In genomic region chr1:179365342-179366092, GRCh38 we compare ENCODE assay signal across 1 cellular context.
A peak's percentile ranks its signal among the peaks of the same experiment; 100 is the strongest.
TF ChIP-seq lines count a peak whose summit lies in the region.

A gene with protein sequence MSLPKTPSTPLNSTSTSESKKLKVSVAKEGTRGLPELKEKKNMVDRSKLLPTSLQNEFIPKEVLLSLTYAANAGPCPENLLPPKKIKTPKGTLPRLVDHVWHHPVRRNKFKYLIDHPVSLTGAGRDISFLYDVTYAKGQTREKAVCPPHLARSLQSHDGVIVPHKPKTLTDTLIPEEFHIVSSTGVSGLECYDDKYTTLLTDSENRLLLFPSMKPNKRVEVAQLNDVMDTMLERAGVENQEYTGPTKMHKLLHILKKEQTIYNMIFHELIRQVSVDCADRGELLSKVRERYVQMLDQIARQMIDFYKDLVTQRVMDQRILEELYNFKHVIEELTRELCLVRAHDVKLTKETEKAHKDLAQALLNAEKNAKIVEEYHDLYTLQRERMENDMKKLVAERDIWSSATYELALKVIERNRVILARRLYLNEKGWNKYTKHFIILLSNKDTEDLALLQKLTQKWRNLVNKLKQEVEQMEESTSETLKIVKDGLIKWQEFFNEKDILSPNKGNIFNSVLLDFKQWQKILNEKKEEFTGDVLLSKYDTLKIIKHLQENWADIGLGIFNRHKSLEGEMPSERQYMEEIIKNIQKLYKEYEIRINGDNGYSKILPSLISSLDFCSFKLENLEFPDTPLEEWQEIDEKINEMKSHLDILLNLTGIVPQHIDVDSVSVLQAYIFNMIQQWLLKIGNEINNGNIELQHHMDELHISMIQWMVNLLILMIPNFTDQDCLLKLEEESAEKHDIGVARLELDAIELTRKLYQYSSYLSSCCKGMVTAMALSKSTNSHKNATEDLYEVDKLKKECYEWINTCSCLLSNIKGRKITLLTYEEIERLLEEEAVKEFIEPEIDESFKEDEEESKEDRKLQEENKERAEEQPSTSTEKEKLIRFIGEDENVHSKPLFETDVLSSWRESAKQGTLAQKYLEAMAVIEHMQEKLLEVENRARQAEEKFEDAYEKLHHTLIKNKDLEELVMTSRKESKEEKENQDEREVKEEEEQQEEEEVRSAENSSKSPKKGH (plus strand): TSS chr1:179365971. CDS start chr1:179366510, 539 bp downstream.

TF ChIP-seq in HepG2, 621 proteins besides CTCF, POLR2A, EP300 and RAD21 (continued from another document and continues in another):
- TF ChIP-seq, protein P1, sequence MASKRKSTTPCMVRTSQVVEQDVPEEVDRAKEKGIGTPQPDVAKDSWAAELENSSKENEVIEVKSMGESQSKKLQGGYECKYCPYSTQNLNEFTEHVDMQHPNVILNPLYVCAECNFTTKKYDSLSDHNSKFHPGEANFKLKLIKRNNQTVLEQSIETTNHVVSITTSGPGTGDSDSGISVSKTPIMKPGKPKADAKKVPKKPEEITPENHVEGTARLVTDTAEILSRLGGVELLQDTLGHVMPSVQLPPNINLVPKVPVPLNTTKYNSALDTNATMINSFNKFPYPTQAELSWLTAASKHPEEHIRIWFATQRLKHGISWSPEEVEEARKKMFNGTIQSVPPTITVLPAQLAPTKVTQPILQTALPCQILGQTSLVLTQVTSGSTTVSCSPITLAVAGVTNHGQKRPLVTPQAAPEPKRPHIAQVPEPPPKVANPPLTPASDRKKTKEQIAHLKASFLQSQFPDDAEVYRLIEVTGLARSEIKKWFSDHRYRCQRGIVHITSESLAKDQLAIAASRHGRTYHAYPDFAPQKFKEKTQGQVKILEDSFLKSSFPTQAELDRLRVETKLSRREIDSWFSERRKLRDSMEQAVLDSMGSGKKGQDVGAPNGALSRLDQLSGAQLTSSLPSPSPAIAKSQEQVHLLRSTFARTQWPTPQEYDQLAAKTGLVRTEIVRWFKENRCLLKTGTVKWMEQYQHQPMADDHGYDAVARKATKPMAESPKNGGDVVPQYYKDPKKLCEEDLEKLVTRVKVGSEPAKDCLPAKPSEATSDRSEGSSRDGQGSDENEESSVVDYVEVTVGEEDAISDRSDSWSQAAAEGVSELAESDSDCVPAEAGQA (IDR thresholded peaks at IDR 0.05; ENCODE audit: low read depth), result peak; percentile 72
- TF ChIP-seq, protein P1 (CRISPR knock-in tag; IDR thresholded peaks at IDR 0.05; ENCODE audit: borderline replicate concordance), result no peak
- TF ChIP-seq ZBTB44 (CRISPR knock-in tag; IDR thresholded peaks at IDR 0.05), result no peak
- no peak for TF ChIP-seq ZNF124 (CRISPR knock-in tag; IDR thresholded peaks at IDR 0.05)
- no peak for TF ChIP-seq ZNF24 (IDR thresholded peaks at IDR 0.05)
- TF ChIP-seq CBFB (CRISPR knock-in tag; IDR thresholded peaks at IDR 0.05), result no peak
- TF ChIP-seq, protein P2, sequence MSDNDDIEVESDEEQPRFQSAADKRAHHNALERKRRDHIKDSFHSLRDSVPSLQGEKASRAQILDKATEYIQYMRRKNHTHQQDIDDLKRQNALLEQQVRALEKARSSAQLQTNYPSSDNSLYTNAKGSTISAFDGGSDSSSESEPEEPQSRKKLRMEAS (IDR thresholded peaks at IDR 0.05), result peak; percentile 67; the same call in 1 of the 2 replicates
- no peak for TF ChIP-seq KDM6A (CRISPR knock-in tag; IDR thresholded peaks at IDR 0.05; ENCODE audit: low read depth)
- TF ChIP-seq ZBED4 (CRISPR knock-in tag; IDR thresholded peaks at IDR 0.05; ENCODE audit: borderline replicate concordance), result peak; percentile 48; the same call in 1 of the 2 replicates
- peak; percentile 74; the same call in 1 of the 2 replicates for TF ChIP-seq ZNF709 (CRISPR knock-in tag; IDR thresholded peaks at IDR 0.05)
- no peak for TF ChIP-seq NFYB (CRISPR knock-in tag; IDR thresholded peaks at IDR 0.05)
- peak; percentile 52; the same call in 1 of the 2 replicates for TF ChIP-seq BORCS8-MEF2B (CRISPR knock-in tag; IDR thresholded peaks at IDR 0.05)
- peak; percentile 54 for TF ChIP-seq CREM (IDR thresholded peaks at IDR 0.05)
- TF ChIP-seq CREM (CRISPR knock-in tag; IDR thresholded peaks at IDR 0.05), result no peak
- TF ChIP-seq MTF1 (CRISPR knock-in tag; IDR thresholded peaks at IDR 0.05), result no peak
- TF ChIP-seq, protein P3, sequence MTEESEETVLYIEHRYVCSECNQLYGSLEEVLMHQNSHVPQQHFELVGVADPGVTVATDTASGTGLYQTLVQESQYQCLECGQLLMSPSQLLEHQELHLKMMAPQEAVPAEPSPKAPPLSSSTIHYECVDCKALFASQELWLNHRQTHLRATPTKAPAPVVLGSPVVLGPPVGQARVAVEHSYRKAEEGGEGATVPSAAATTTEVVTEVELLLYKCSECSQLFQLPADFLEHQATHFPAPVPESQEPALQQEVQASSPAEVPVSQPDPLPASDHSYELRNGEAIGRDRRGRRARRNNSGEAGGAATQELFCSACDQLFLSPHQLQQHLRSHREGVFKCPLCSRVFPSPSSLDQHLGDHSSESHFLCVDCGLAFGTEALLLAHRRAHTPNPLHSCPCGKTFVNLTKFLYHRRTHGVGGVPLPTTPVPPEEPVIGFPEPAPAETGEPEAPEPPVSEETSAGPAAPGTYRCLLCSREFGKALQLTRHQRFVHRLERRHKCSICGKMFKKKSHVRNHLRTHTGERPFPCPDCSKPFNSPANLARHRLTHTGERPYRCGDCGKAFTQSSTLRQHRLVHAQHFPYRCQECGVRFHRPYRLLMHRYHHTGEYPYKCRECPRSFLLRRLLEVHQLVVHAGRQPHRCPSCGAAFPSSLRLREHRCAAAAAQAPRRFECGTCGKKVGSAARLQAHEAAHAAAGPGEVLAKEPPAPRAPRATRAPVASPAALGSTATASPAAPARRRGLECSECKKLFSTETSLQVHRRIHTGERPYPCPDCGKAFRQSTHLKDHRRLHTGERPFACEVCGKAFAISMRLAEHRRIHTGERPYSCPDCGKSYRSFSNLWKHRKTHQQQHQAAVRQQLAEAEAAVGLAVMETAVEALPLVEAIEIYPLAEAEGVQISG (CRISPR knock-in tag; IDR thresholded peaks at IDR 0.05), result peak; percentile 68
- no peak for TF ChIP-seq ZNF510 (CRISPR knock-in tag; IDR thresholded peaks at IDR 0.05; ENCODE audit: low read depth)
- TF ChIP-seq ZNF703 (CRISPR knock-in tag; IDR thresholded peaks at IDR 0.05; ENCODE audit: borderline replicate concordance), result peak; percentile 27; the same call in 1 of the 2 replicates
- TF ChIP-seq, protein P4, sequence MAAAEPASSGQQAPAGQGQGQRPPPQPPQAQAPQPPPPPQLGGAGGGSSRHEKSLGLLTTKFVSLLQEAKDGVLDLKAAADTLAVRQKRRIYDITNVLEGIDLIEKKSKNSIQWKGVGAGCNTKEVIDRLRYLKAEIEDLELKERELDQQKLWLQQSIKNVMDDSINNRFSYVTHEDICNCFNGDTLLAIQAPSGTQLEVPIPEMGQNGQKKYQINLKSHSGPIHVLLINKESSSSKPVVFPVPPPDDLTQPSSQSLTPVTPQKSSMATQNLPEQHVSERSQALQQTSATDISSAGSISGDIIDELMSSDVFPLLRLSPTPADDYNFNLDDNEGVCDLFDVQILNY (CRISPR knock-in tag; conservative IDR thresholded peaks at IDR 0.05), result 0 out of 2 replicates have a peak, but pooled peaks have one; percentile 10
- no peak for TF ChIP-seq CENPT (CRISPR knock-in tag; IDR thresholded peaks at IDR 0.05; ENCODE audit: low read depth)
- no peak for TF ChIP-seq DNMT1 (CRISPR knock-in tag; IDR thresholded peaks at IDR 0.05)
- TF ChIP-seq, protein P5, sequence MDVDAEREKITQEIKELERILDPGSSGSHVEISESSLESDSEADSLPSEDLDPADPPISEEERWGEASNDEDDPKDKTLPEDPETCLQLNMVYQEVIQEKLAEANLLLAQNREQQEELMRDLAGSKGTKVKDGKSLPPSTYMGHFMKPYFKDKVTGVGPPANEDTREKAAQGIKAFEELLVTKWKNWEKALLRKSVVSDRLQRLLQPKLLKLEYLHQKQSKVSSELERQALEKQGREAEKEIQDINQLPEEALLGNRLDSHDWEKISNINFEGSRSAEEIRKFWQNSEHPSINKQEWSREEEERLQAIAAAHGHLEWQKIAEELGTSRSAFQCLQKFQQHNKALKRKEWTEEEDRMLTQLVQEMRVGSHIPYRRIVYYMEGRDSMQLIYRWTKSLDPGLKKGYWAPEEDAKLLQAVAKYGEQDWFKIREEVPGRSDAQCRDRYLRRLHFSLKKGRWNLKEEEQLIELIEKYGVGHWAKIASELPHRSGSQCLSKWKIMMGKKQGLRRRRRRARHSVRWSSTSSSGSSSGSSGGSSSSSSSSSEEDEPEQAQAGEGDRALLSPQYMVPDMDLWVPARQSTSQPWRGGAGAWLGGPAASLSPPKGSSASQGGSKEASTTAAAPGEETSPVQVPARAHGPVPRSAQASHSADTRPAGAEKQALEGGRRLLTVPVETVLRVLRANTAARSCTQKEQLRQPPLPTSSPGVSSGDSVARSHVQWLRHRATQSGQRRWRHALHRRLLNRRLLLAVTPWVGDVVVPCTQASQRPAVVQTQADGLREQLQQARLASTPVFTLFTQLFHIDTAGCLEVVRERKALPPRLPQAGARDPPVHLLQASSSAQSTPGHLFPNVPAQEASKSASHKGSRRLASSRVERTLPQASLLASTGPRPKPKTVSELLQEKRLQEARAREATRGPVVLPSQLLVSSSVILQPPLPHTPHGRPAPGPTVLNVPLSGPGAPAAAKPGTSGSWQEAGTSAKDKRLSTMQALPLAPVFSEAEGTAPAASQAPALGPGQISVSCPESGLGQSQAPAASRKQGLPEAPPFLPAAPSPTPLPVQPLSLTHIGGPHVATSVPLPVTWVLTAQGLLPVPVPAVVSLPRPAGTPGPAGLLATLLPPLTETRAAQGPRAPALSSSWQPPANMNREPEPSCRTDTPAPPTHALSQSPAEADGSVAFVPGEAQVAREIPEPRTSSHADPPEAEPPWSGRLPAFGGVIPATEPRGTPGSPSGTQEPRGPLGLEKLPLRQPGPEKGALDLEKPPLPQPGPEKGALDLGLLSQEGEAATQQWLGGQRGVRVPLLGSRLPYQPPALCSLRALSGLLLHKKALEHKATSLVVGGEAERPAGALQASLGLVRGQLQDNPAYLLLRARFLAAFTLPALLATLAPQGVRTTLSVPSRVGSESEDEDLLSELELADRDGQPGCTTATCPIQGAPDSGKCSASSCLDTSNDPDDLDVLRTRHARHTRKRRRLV (CRISPR knock-in tag; IDR thresholded peaks at IDR 0.05), result no peak
- TF ChIP-seq ZNF562 (CRISPR knock-in tag; IDR thresholded peaks at IDR 0.05; ENCODE audit: borderline replicate concordance), result no peak
- no peak; the same call in 1 of the 2 replicates for TF ChIP-seq ZFP82 (CRISPR knock-in tag; IDR thresholded peaks at IDR 0.05; ENCODE audit: borderline replicate concordance)
- no peak for TF ChIP-seq ZNF629 (CRISPR knock-in tag; conservative IDR thresholded peaks at IDR 0.05)
- TF ChIP-seq ZBTB21 (CRISPR knock-in tag; IDR thresholded peaks at IDR 0.05), result peak; percentile 92
- peak; percentile 59; the same call in 1 of the 2 replicates for TF ChIP-seq FOXJ3 (CRISPR knock-in tag; IDR thresholded peaks at IDR 0.05; ENCODE audit: borderline replicate concordance)
- no peak for TF ChIP-seq SKI (IDR thresholded peaks at IDR 0.05; ENCODE audit: partially characterized antibody)
- TF ChIP-seq LCORL (IDR thresholded peaks at IDR 0.05), result no peak
- peak; percentile 39; the same call in 1 of the 2 replicates for TF ChIP-seq LCORL (CRISPR knock-in tag; IDR thresholded peaks at IDR 0.05)
- no peak for TF ChIP-seq ATRX (CRISPR knock-in tag; IDR thresholded peaks at IDR 0.05; ENCODE audit: borderline replicate concordance)
- TF ChIP-seq ZNF839 (CRISPR knock-in tag; IDR thresholded peaks at IDR 0.05; ENCODE audit: borderline replicate concordance), result 0 out of 2 replicates have a peak, but pooled peaks have one; percentile 40
- TF ChIP-seq SPEN (CRISPR knock-in tag; IDR thresholded peaks at IDR 0.05; ENCODE audit: low read depth), result peak; percentile 60
